10 cellular contexts compared by ENCODE assay signal in genomic region chr18:5972298-5972697, GRCh38.
DNase-seq lines count a peak whose midpoint lies in the region; ATAC-seq and TF ChIP-seq lines count a peak whose summit lies in the region.
"Had no signal": no experiment of that assay in that cellular context is flagged by ENCODE, and none has a peak within 500 bp of the region (broad histone marks: within the 10 kb centered on the region; RNA-seq: fewer than 3 reads in every experiment).

No MANE protein-coding gene starts in this region.

- H3K36me3 Mint-ChIP-seq in activated naive CD8-positive, alpha-beta T cell treated with anti-CD3 and anti-CD28 coated beads for 36 hours, result no peaks in the 10 kb centered on the region
- no peaks in the 10 kb centered on the region for H3K36me3 Mint-ChIP-seq in CD4-positive, alpha-beta memory T cell

- no peak for TF ChIP-seq POLR2A in esophagus squamous epithelium (IDR thresholded peaks at IDR 0.05)

- ATAC-seq in GM18873 (IDR thresholded peaks at IDR 0.05; ENCODE audit: low FRiP score, unreplicated experiment) (peak; percentile 44), GM21529 (IDR thresholded peaks at IDR 0.05; ENCODE audit: unreplicated experiment) (peak; percentile 52), HG03108 (IDR thresholded peaks at IDR 0.05; ENCODE audit: unreplicated experiment) (peak; percentile 33), left cardiac atrium (peak; percentile 87 to 91)

- no peaks in the 10 kb centered on the region for H3K4me1 ChIP-seq in CD4-positive, alpha-beta memory T cell (ENCODE audit: insufficient read depth, low read length)
- no peaks in the 10 kb centered on the region for H3K4me1 ChIP-seq in esophagus squamous epithelium

- CTCF ChIA-PET in CD4-positive, alpha-beta memory T cell (lab: Charles Lee; ENCODE audit: partially characterized antibody), result no interaction called here

- H3K9me3 ChIP-seq in CD4-positive, alpha-beta memory T cell (ENCODE audit: control insufficient read depth in 1 of 2, low read length in 2 of 2), result no peaks in the 10 kb centered on the region
- no peaks in the 10 kb centered on the region for H3K9me3 ChIP-seq in esophagus squamous epithelium

- H3K36me3 ChIP-seq in CD4-positive, alpha-beta memory T cell (ENCODE audit: insufficient read depth, low read length), result no peaks in the 10 kb centered on the region
- no peaks in the 10 kb centered on the region for H3K36me3 ChIP-seq in esophagus squamous epithelium

- H3K4me1 Mint-ChIP-seq in activated naive CD8-positive, alpha-beta T cell treated with anti-CD3 and anti-CD28 coated beads for 36 hours, result peaks cover 15% of the 10 kb centered on the region
- no peaks in the 10 kb centered on the region for H3K4me1 Mint-ChIP-seq in CD4-positive, alpha-beta memory T cell

- H3K4me3 Mint-ChIP-seq in activated naive CD8-positive, alpha-beta T cell treated with anti-CD3 and anti-CD28 coated beads for 36 hours, result no peak overlapping the region
- H3K4me3 Mint-ChIP-seq in CD4-positive, alpha-beta memory T cell, result no peak overlapping the region

- intact Hi-C loops in left cardiac atrium (cut with DNase I) (no loop called here), esophagus squamous epithelium (cut with DNase I) (no loop called here)
- intact Hi-C loops in CD4-positive, alpha-beta memory T cell (cut with micrococcal nuclease), result no loop called here

- no peaks in the 10 kb centered on the region for H3K27me3 Mint-ChIP-seq in activated naive CD8-positive, alpha-beta T cell treated with anti-CD3 and anti-CD28 coated beads for 36 hours
- H3K27me3 Mint-ChIP-seq in CD4-positive, alpha-beta memory T cell, result no peaks in the 10 kb centered on the region

- H3K4me3 ChIP-seq in CD4-positive, alpha-beta memory T cell (ENCODE audit: low read length in 2 of 2), result no peak overlapping the region
- no peak overlapping the region for H3K4me3 ChIP-seq in esophagus squamous epithelium

- H3K27ac ChIP-seq in CD4-positive, alpha-beta memory T cell (ENCODE audit: low read depth, low read length), result no peak overlapping the region
- H3K27ac ChIP-seq in esophagus squamous epithelium, result no peak overlapping the region

- peak; percentile 62 for DNase-seq in left cardiac atrium
- DNase-seq in activated naive CD8-positive, alpha-beta T cell treated with anti-CD3 and anti-CD28 coated beads for 36 hours, result no peak
- no peak for DNase-seq in CD4-positive, alpha-beta memory T cell
- no peak for DNase-seq in esophagus squamous epithelium (lab: John Stamatoyannopoulos, UW)
- no peak for DNase-seq in NCI-H1105 (lab: John Stamatoyannopoulos, UW)
- DNase-seq: central memory CD4-positive, alpha-beta T cell; stimulated activated CD4-positive, alpha-beta T cell treated with anti-CD3 and anti-CD28 coated beads, Interleukin-1b, Interleukin-23, amount 100 ng/mL, for 48 hours had no signal

- 77 to 85% methylated on average over 7 of the region's 7 CpGs for WGBS in esophagus squamous epithelium, 2 donors

- H3K27ac Mint-ChIP-seq in activated naive CD8-positive, alpha-beta T cell treated with anti-CD3 and anti-CD28 coated beads for 36 hours, result no peak overlapping the region
- H3K27ac Mint-ChIP-seq in CD4-positive, alpha-beta memory T cell, result no peak overlapping the region

- H3K27me3 ChIP-seq in CD4-positive, alpha-beta memory T cell (ENCODE audit: insufficient read depth, low read length), result no peaks in the 10 kb centered on the region
- H3K27me3 ChIP-seq in esophagus squamous epithelium, result no peaks in the 10 kb centered on the region

- H3K9me3 Mint-ChIP-seq in activated naive CD8-positive, alpha-beta T cell treated with anti-CD3 and anti-CD28 coated beads for 36 hours, result no peaks in the 10 kb centered on the region
- no peaks in the 10 kb centered on the region for H3K9me3 Mint-ChIP-seq in CD4-positive, alpha-beta memory T cell

- POLR2A ChIA-PET in CD4-positive, alpha-beta memory T cell (lab: Charles Lee; ENCODE audit: partially characterized antibody), result no interaction called here

- no peak for TF ChIP-seq CTCF in esophagus squamous epithelium (IDR thresholded peaks at IDR 0.05)

Comparison
In these comparisons a context has a peak if more than half of its experiments do, and no peak if none do; other contexts are left out.
1. ATAC-seq: peak in every context shown above with its lines; median percentile 89 in left cardiac atrium; 52 in GM21529; 44 in GM18873; 33 in HG03108.